Comparison of ENCODE assay signal across 28 cellular contexts in the genomic region with DNA sequence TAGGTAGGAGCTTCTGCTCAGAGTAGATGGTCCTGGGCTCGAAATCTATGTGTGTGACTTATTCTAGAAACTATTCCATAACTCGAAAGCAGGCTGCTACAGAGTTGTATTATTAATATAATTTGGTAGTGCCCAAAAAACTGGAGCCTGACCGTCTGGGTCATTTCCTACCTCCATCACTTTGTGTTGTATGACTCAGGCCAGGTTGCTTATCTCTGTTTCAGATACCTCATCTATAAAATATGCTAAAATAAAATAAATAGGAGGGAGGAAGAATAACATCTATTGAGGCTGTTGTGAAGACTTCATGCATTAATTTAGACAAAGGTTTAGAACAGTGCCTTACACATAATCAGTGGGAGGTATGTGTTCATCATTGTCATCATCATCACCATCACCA.
"Had no signal": no experiment of that assay in that cellular context is flagged by ENCODE, and none has a peak within 500 bp of the region (broad histone marks: within the 10 kb centered on the region; RNA-seq: fewer than 3 reads in every experiment).

No MANE protein-coding gene starts in this region.

- DNase-seq: activated CD4-positive, alpha-beta T cell treated with anti-CD3 and anti-CD28 coated beads, Interleukin-2, amount 50 U/mL, for 4 hours; activated CD8-positive, alpha-beta T cell treated with anti-CD3 and anti-CD28 coated beads for 36 hours; activated gamma-delta T cell; activated naive CD4-positive, alpha-beta T cell treated with Interleukin-2 at 50 U/mL for 16 hours; activated naive CD8-positive, alpha-beta T cell treated with anti-CD3 and anti-CD28 coated beads, Interleukin-2, amount 10 ng/mL, durations not matched to agents 7 days and 5 days; activated T-cell treated with anti-CD3 and anti-CD28 coated beads, Interleukin-2, amount 50 U/mL, for 24 hours; amygdala; body of pancreas; caudate nucleus; cerebellar nuclear complex; Karpas-422; MG63; NCI-H1092; NCI-H1436 treated with DMSO at 0.1 percent for 48 hours; NCI-H1694 treated with DMSO at 0.1 percent for 48 hours; NCI-H2029; NCI-H345; NCI-H524 treated with DMSO at 0.1 percent for 48 hours; SHP77 treated with DMSO at 0.1 percent for 48 hours; SW 1271; T-helper 1 cell; T-helper 2 cell; T-helper 9 cell had no signal

- H3K27me3 ChIP-seq: ascending aorta, body of pancreas, MG63, SJSA1 had no signal

- H3K27ac ChIP-seq: ascending aorta, body of pancreas, SJSA1 had no signal

- H3K4me3 ChIP-seq: ascending aorta, body of pancreas, MG63, SJSA1 had no signal

- H3K36me3 ChIP-seq: ascending aorta, MG63, SJSA1 had no signal

- FAIRE-seq: bronchial epithelial cell, TTC549 had no signal

- ATAC-seq: activated CD8-positive, alpha-beta T cell treated with anti-CD3 and anti-CD28 coated beads for 36 hours; body of pancreas; Panc1 had no signal
